Comparison of ENCODE assay signal across 1 cellular context in the genomic region with DNA sequence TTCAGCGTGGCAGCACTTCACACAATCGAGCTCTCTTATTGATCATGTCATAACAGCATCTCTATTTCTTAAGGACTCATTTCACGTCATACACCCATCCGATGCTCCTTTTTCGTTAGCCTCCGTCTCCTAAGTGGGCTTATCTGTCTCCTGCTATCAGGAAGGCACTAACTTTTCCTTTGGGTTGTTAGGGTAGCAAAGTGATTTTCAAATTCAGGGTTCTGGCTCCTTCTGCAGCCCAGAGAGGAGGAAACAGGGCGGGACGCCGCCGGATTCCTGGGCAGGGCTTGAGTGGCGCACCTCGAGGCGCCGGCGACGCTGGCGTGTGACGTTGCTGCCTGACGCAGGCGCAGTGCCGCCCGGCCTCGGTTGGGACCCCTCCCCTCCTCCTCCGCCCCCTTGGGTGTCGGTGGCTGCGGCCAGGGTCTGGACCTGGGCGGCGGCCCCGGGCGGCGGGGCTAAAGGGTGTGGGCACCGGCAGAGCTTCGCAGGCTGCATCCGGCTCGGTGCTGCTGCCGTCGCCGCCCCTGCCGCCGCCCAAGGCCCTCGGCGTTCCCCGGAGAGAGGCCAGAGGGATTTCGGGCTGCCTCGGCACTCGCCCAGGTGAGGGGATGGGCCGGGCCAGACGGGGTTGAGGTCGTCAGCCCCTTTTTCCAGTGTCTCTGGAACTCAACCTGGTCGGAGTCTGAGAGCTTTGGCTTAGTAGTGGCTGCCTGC.
TF ChIP-seq lines count a peak whose summit lies in the region.

A gene with protein sequence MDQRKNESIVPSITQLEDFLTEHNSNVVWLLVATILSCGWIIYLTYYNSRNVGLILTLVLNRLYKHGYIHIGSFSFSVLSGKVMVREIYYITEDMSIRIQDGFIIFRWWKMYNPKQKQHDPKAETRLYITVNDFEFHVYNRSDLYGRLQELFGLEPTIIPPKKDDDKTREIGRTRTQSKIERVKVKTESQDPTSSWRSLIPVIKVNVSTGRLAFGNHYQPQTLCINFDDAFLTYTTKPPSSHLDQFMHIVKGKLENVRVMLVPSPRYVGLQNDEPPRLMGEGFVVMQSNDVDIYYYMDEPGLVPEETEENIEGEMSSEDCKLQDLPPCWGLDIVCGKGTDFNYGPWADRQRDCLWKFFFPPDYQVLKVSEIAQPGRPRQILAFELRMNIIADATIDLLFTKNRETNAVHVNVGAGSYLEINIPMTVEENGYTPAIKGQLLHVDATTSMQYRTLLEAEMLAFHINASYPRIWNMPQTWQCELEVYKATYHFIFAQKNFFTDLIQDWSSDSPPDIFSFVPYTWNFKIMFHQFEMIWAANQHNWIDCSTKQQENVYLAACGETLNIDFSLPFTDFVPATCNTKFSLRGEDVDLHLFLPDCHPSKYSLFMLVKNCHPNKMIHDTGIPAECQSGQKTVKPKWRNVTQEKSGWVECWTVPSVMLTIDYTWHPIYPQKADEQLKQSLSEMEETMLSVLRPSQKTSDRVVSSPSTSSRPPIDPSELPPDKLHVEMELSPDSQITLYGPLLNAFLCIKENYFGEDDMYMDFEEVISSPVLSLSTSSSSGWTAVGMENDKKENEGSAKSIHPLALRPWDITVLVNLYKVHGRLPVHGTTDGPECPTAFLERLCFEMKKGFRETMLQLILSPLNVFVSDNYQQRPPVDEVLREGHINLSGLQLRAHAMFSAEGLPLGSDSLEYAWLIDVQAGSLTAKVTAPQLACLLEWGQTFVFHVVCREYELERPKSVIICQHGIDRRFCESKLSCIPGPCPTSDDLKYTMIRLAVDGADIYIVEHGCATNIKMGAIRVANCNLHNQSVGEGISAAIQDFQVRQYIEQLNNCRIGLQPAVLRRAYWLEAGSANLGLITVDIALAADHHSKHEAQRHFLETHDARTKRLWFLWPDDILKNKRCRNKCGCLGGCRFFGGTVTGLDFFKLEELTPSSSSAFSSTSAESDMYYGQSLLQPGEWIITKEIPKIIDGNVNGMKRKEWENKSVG (N-terminal part only) (plus strand): TSS at position 350 of the 717 bp plus-strand sequence. CDS start 18,317 bp downstream, outside the sequence.

TF ChIP-seq in HepG2, 621 proteins besides CTCF, POLR2A, EP300 and RAD21 (continued from another document and continues in another):
- TF ChIP-seq, protein P1, sequence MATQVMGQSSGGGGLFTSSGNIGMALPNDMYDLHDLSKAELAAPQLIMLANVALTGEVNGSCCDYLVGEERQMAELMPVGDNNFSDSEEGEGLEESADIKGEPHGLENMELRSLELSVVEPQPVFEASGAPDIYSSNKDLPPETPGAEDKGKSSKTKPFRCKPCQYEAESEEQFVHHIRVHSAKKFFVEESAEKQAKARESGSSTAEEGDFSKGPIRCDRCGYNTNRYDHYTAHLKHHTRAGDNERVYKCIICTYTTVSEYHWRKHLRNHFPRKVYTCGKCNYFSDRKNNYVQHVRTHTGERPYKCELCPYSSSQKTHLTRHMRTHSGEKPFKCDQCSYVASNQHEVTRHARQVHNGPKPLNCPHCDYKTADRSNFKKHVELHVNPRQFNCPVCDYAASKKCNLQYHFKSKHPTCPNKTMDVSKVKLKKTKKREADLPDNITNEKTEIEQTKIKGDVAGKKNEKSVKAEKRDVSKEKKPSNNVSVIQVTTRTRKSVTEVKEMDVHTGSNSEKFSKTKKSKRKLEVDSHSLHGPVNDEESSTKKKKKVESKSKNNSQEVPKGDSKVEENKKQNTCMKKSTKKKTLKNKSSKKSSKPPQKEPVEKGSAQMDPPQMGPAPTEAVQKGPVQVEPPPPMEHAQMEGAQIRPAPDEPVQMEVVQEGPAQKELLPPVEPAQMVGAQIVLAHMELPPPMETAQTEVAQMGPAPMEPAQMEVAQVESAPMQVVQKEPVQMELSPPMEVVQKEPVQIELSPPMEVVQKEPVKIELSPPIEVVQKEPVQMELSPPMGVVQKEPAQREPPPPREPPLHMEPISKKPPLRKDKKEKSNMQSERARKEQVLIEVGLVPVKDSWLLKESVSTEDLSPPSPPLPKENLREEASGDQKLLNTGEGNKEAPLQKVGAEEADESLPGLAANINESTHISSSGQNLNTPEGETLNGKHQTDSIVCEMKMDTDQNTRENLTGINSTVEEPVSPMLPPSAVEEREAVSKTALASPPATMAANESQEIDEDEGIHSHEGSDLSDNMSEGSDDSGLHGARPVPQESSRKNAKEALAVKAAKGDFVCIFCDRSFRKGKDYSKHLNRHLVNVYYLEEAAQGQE (IDR thresholded peaks at IDR 0.05; ENCODE audit: borderline replicate concordance in 1 of 2, low read depth in 1 of 2, low read length in 2 of 2), result no peak
- TF ChIP-seq ZNF816 (CRISPR knock-in tag; IDR thresholded peaks at IDR 0.05; ENCODE audit: borderline replicate concordance) (peak; percentile 40; the same call in 1 of the 2 replicates), ZNF101 (CRISPR knock-in tag; IDR thresholded peaks at IDR 0.05; ENCODE audit: borderline replicate concordance, low read depth) (no peak), NFYC (CRISPR knock-in tag; IDR thresholded peaks at IDR 0.05) (no peak), ZNF607 (CRISPR knock-in tag; IDR thresholded peaks at IDR 0.05; ENCODE audit: borderline replicate concordance) (peak; percentile 53; the same call in 1 of the 2 replicates), ZBTB8A (CRISPR knock-in tag; IDR thresholded peaks at IDR 0.05; ENCODE audit: borderline replicate concordance, low read depth) (no peak), ZNF274 (CRISPR knock-in tag; IDR thresholded peaks at IDR 0.05) (no peak), ZNF747 (CRISPR knock-in tag; IDR thresholded peaks at IDR 0.05; ENCODE audit: borderline replicate concordance) (0 out of 2 replicates have a peak, but pooled peaks have one; percentile 60), DR1 (CRISPR knock-in tag; IDR thresholded peaks at IDR 0.05) (no peak), RFXAP (CRISPR knock-in tag; IDR thresholded peaks at IDR 0.05; ENCODE audit: borderline replicate concordance) (no peak), GLI4 (CRISPR knock-in tag; IDR thresholded peaks at IDR 0.05; ENCODE audit: borderline replicate concordance) (no peak; the same call in 1 of the 2 replicates), ZNF510 (CRISPR knock-in tag; IDR thresholded peaks at IDR 0.05; ENCODE audit: low read depth) (no peak), ZNF34 (CRISPR knock-in tag; IDR thresholded peaks at IDR 0.05; ENCODE audit: borderline replicate concordance) (no peak), SOX5 (CRISPR knock-in tag; IDR thresholded peaks at IDR 0.05; ENCODE audit: borderline replicate concordance) (no peak), MED8 (CRISPR knock-in tag; IDR thresholded peaks at IDR 0.05; ENCODE audit: insufficient replicate concordance) (no peak), ZNF326 (CRISPR knock-in tag; IDR thresholded peaks at IDR 0.05; ENCODE audit: borderline replicate concordance) (no peak), ZSCAN20 (CRISPR knock-in tag; IDR thresholded peaks at IDR 0.05; ENCODE audit: borderline replicate concordance) (no peak), SIN3B (IDR thresholded peaks at IDR 0.05; ENCODE audit: low read length) (0 out of 2 replicates have a peak, but pooled peaks have one; percentile 38), MEIS2 (CRISPR knock-in tag; IDR thresholded peaks at IDR 0.05) (no peak), DPF2 (CRISPR knock-in tag; IDR thresholded peaks at IDR 0.05; ENCODE audit: borderline replicate concordance, low read depth) (no peak), SRF (IDR thresholded peaks at IDR 0.05; ENCODE audit: low read depth, low read length) (no peak), ZNF749 (CRISPR knock-in tag; IDR thresholded peaks at IDR 0.05; ENCODE audit: borderline replicate concordance) (no peak), ZNF564 (CRISPR knock-in tag; IDR thresholded peaks at IDR 0.05) (no peak), KAT8 (CRISPR knock-in tag; IDR thresholded peaks at IDR 0.05) (peak; percentile 93), KLF13 (CRISPR knock-in tag; IDR thresholded peaks at IDR 0.05) (no peak), U2AF2 (IDR thresholded peaks at IDR 0.05; ENCODE audit: low read depth, low read length) (no peak), CBX1 (IDR thresholded peaks at IDR 0.05; ENCODE audit: low read depth) (no peak), ZNF432 (CRISPR knock-in tag; IDR thresholded peaks at IDR 0.05; ENCODE audit: borderline replicate concordance) (no peak), RBFOX2 (IDR thresholded peaks at IDR 0.05; ENCODE audit: low read depth, low read length) (peak; percentile 90), ZFP41 (CRISPR knock-in tag; IDR thresholded peaks at IDR 0.05; ENCODE audit: borderline replicate concordance) (no peak; the same call in 1 of the 2 replicates), ZNF546 (CRISPR knock-in tag; conservative IDR thresholded peaks at IDR 0.05) (no peak), GPN1 (CRISPR knock-in tag; IDR thresholded peaks at IDR 0.05; ENCODE audit: borderline replicate concordance) (no peak)
- TF ChIP-seq, protein P2, sequence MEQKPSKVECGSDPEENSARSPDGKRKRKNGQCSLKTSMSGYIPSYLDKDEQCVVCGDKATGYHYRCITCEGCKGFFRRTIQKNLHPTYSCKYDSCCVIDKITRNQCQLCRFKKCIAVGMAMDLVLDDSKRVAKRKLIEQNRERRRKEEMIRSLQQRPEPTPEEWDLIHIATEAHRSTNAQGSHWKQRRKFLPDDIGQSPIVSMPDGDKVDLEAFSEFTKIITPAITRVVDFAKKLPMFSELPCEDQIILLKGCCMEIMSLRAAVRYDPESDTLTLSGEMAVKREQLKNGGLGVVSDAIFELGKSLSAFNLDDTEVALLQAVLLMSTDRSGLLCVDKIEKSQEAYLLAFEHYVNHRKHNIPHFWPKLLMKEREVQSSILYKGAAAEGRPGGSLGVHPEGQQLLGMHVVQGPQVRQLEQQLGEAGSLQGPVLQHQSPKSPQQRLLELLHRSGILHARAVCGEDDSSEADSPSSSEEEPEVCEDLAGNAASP (CRISPR knock-in tag; IDR thresholded peaks at IDR 0.05; ENCODE audit: borderline replicate concordance), result no peak
- TF ChIP-seq, protein P3, sequence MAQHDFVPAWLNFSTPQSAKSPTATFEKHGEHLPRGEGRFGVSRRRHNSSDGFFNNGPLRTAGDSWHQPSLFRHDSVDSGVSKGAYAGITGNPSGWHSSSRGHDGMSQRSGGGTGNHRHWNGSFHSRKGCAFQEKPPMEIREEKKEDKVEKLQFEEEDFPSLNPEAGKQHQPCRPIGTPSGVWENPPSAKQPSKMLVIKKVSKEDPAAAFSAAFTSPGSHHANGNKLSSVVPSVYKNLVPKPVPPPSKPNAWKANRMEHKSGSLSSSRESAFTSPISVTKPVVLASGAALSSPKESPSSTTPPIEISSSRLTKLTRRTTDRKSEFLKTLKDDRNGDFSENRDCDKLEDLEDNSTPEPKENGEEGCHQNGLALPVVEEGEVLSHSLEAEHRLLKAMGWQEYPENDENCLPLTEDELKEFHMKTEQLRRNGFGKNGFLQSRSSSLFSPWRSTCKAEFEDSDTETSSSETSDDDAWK (CRISPR knock-in tag; IDR thresholded peaks at IDR 0.05), result no peak
- TF ChIP-seq, protein P4, sequence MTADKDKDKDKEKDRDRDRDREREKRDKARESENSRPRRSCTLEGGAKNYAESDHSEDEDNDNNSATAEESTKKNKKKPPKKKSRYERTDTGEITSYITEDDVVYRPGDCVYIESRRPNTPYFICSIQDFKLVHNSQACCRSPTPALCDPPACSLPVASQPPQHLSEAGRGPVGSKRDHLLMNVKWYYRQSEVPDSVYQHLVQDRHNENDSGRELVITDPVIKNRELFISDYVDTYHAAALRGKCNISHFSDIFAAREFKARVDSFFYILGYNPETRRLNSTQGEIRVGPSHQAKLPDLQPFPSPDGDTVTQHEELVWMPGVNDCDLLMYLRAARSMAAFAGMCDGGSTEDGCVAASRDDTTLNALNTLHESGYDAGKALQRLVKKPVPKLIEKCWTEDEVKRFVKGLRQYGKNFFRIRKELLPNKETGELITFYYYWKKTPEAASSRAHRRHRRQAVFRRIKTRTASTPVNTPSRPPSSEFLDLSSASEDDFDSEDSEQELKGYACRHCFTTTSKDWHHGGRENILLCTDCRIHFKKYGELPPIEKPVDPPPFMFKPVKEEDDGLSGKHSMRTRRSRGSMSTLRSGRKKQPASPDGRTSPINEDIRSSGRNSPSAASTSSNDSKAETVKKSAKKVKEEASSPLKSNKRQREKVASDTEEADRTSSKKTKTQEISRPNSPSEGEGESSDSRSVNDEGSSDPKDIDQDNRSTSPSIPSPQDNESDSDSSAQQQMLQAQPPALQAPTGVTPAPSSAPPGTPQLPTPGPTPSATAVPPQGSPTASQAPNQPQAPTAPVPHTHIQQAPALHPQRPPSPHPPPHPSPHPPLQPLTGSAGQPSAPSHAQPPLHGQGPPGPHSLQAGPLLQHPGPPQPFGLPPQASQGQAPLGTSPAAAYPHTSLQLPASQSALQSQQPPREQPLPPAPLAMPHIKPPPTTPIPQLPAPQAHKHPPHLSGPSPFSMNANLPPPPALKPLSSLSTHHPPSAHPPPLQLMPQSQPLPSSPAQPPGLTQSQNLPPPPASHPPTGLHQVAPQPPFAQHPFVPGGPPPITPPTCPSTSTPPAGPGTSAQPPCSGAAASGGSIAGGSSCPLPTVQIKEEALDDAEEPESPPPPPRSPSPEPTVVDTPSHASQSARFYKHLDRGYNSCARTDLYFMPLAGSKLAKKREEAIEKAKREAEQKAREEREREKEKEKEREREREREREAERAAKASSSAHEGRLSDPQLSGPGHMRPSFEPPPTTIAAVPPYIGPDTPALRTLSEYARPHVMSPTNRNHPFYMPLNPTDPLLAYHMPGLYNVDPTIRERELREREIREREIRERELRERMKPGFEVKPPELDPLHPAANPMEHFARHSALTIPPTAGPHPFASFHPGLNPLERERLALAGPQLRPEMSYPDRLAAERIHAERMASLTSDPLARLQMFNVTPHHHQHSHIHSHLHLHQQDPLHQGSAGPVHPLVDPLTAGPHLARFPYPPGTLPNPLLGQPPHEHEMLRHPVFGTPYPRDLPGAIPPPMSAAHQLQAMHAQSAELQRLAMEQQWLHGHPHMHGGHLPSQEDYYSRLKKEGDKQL (CRISPR knock-in tag; IDR thresholded peaks at IDR 0.05; ENCODE audit: low read depth), result no peak
- TF ChIP-seq, protein P5, sequence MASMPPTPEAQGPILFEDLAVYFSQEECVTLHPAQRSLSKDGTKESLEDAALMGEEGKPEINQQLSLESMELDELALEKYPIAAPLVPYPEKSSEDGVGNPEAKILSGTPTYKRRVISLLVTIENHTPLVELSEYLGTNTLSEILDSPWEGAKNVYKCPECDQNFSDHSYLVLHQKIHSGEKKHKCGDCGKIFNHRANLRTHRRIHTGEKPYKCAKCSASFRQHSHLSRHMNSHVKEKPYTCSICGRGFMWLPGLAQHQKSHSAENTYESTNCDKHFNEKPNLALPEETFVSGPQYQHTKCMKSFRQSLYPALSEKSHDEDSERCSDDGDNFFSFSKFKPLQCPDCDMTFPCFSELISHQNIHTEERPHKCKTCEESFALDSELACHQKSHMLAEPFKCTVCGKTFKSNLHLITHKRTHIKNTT (CRISPR knock-in tag; IDR thresholded peaks at IDR 0.05), result no peak
- TF ChIP-seq, protein P6, sequence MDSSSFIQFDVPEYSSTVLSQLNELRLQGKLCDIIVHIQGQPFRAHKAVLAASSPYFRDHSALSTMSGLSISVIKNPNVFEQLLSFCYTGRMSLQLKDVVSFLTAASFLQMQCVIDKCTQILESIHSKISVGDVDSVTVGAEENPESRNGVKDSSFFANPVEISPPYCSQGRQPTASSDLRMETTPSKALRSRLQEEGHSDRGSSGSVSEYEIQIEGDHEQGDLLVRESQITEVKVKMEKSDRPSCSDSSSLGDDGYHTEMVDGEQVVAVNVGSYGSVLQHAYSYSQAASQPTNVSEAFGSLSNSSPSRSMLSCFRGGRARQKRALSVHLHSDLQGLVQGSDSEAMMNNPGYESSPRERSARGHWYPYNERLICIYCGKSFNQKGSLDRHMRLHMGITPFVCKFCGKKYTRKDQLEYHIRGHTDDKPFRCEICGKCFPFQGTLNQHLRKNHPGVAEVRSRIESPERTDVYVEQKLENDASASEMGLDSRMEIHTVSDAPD (CRISPR knock-in tag; IDR thresholded peaks at IDR 0.05), result no peak
- TF ChIP-seq, protein P7, sequence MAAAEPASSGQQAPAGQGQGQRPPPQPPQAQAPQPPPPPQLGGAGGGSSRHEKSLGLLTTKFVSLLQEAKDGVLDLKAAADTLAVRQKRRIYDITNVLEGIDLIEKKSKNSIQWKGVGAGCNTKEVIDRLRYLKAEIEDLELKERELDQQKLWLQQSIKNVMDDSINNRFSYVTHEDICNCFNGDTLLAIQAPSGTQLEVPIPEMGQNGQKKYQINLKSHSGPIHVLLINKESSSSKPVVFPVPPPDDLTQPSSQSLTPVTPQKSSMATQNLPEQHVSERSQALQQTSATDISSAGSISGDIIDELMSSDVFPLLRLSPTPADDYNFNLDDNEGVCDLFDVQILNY (CRISPR knock-in tag; conservative IDR thresholded peaks at IDR 0.05), result no peak
